In genomic region chr3:32249184-32249782, GRCh38 we compare ENCODE assay signal across 11 cellular contexts. TPM values are rescaled to one million over a fixed set of nuclear protein-coding genes. Genes with fewer than 3 reads are reported as not detected.
DNase-seq lines count a peak whose midpoint lies in the region; ATAC-seq and TF ChIP-seq lines count a peak whose summit lies in the region.
"Had no signal": no experiment of that assay in that cellular context is flagged by ENCODE, and none has a peak within 500 bp of the region (broad histone marks: within the 10 kb centered on the region; RNA-seq: fewer than 3 reads in every experiment).

No MANE protein-coding gene starts in this region.

- peaks cover 3% of the 10 kb centered on the region for H3K36me3 Mint-ChIP-seq in activated T-helper 1 cell treated with anti-CD3 and anti-CD28 coated beads, Interleukin-12 subunit alpha, Interleukin-12 subunit beta, Interleukin-2, Interleukin-4 antibody, amounts not matched to agents 30 ng/mL and 10 ng/mL and 1 ng/mL, durations not matched to agents 14 hours and 24 hours and 36 hours (ENCODE audit: low read depth)
- peaks cover 3% of the 10 kb centered on the region for H3K36me3 Mint-ChIP-seq in glutamatergic neuron (ENCODE audit: unreplicated experiment)
- H3K36me3 Mint-ChIP-seq: brain had no signal

- H3K4me3 ChIP-seq in AG09309 (ENCODE audit: control insufficient read depth, low read depth, low read length) = no peak overlapping the region

- intact Hi-C loops in activated T-helper 1 cell treated with anti-CD3 and anti-CD28 coated beads, Interleukin-12 subunit alpha, Interleukin-12 subunit beta, Interleukin-2, Interleukin-4 antibody, amounts not matched to agents 30 ng/mL and 10 ng/mL and 1 ng/mL, durations not matched to agents 14 hours and 24 hours and 36 hours (cut with micrococcal nuclease) = loop anchor here (10.0 kb wide), 1 partner anchor 866 kb away; the partner anchor contains the start of gene CRTAP

- H3K4me1 Mint-ChIP-seq in activated T-helper 1 cell treated with anti-CD3 and anti-CD28 coated beads, Interleukin-12 subunit alpha, Interleukin-12 subunit beta, Interleukin-2, Interleukin-4 antibody, amounts not matched to agents 30 ng/mL and 10 ng/mL and 1 ng/mL, durations not matched to agents 14 hours and 24 hours and 36 hours (ENCODE audit: low read depth) = peaks cover 26% of the 10 kb centered on the region
- H3K4me1 Mint-ChIP-seq in glutamatergic neuron (ENCODE audit: low read depth, unreplicated experiment) = no peaks in the 10 kb centered on the region
- H3K4me1 Mint-ChIP-seq: brain had no signal

- no peak overlapping the region for H3K4me3 Mint-ChIP-seq in activated T-helper 1 cell treated with anti-CD3 and anti-CD28 coated beads, Interleukin-12 subunit alpha, Interleukin-12 subunit beta, Interleukin-2, Interleukin-4 antibody, amounts not matched to agents 30 ng/mL and 10 ng/mL and 1 ng/mL, durations not matched to agents 14 hours and 24 hours and 36 hours
- H3K4me3 Mint-ChIP-seq in glutamatergic neuron (ENCODE audit: unreplicated experiment) = no peak overlapping the region
- H3K4me3 Mint-ChIP-seq: brain had no signal

- peak overlapping the region; percentile 47 for H3K27ac Mint-ChIP-seq in activated T-helper 1 cell treated with anti-CD3 and anti-CD28 coated beads, Interleukin-12 subunit alpha, Interleukin-12 subunit beta, Interleukin-2, Interleukin-4 antibody, amounts not matched to agents 30 ng/mL and 10 ng/mL and 1 ng/mL, durations not matched to agents 14 hours and 24 hours and 36 hours
- no peak overlapping the region for H3K27ac Mint-ChIP-seq in glutamatergic neuron (ENCODE audit: unreplicated experiment)
- H3K27ac Mint-ChIP-seq: brain had no signal

- peaks cover 3% of the 10 kb centered on the region for H3K9me3 Mint-ChIP-seq in activated T-helper 1 cell treated with anti-CD3 and anti-CD28 coated beads, Interleukin-12 subunit alpha, Interleukin-12 subunit beta, Interleukin-2, Interleukin-4 antibody, amounts not matched to agents 30 ng/mL and 10 ng/mL and 1 ng/mL, durations not matched to agents 14 hours and 24 hours and 36 hours
- H3K9me3 Mint-ChIP-seq in glutamatergic neuron (ENCODE audit: unreplicated experiment) = no peaks in the 10 kb centered on the region

- TF ChIP-seq CTCF in AG09309 (IDR thresholded peaks at IDR 0.05; ENCODE audit: control insufficient read depth, insufficient read depth, low read depth, low read length, missing control alignments) = no peak
- TF ChIP-seq CTCF in glutamatergic neuron (IDR thresholded peaks at IDR 0.05; ENCODE audit: partially characterized antibody, unreplicated experiment) = no peak

- ATAC-seq in HG02970 (IDR thresholded peaks at IDR 0.05; ENCODE audit: low FRiP score, unreplicated experiment) = no peak

- no peak for TF ChIP-seq RAD21 in Ishikawa (IDR thresholded peaks at IDR 0.05; ENCODE audit: low read depth)

- DNase-seq in AG09309 (ENCODE audit: low read depth) = peak; percentile 85
- DNase-seq in activated T-helper 1 cell treated with anti-CD3 and anti-CD28 coated beads, Interleukin-12 subunit alpha, Interleukin-12 subunit beta, Interleukin-2, Interleukin-4 antibody, amounts not matched to agents 30 ng/mL and 10 ng/mL and 1 ng/mL, durations not matched to agents 14 hours and 24 hours and 36 hours (ENCODE audit: low spot score) = no peak
- peak; percentile 47 for DNase-seq in hepatic stellate cell (ENCODE audit: low spot score)
- DNase-seq in NCI-H524 (lab: John Stamatoyannopoulos, UW) = no peak
- no peak for DNase-seq in glutamatergic neuron
- DNase-seq in stimulated activated CD4-positive, alpha-beta T cell treated with anti-CD3 and anti-CD28 coated beads, Interleukin-4, amount 100 ng/mL, for 1 hour = no peak
- DNase-seq: NCI-H1930; stimulated activated naive CD4-positive, alpha-beta T cell had no signal

- no peaks in the 10 kb centered on the region for H3K27me3 Mint-ChIP-seq in activated T-helper 1 cell treated with anti-CD3 and anti-CD28 coated beads, Interleukin-12 subunit alpha, Interleukin-12 subunit beta, Interleukin-2, Interleukin-4 antibody, amounts not matched to agents 30 ng/mL and 10 ng/mL and 1 ng/mL, durations not matched to agents 14 hours and 24 hours and 36 hours (ENCODE audit: insufficient read depth)
- H3K27me3 Mint-ChIP-seq in glutamatergic neuron (ENCODE audit: unreplicated experiment) = no peaks in the 10 kb centered on the region

- no peak for TF ChIP-seq EP300 in Ishikawa (IDR thresholded peaks at IDR 0.05; ENCODE audit: borderline replicate concordance)

TF ChIP-seq in Ishikawa, 13 proteins besides CTCF, POLR2A, EP300 and RAD21:
- TF ChIP-seq CEBPB (IDR thresholded peaks at IDR 0.05) (peak; percentile 56), USF1 (IDR thresholded peaks at IDR 0.05) (no peak)

RNA-seq across cellular contexts. Expression of gene CMTM8, which starts 10.8 kb away (rescaled TPM):
- total RNA-seq in activated T-helper 1 cell treated with anti-CD3 and anti-CD28 coated beads, Interleukin-12 subunit alpha, Interleukin-12 subunit beta, Interleukin-2, Interleukin-4 antibody, amounts not matched to agents 30 ng/mL and 10 ng/mL and 1 ng/mL, durations not matched to agents 14 hours and 24 hours and 36 hours = 5.0 and 5.7 TPM in 2 replicates
- total RNA-seq in glutamatergic neuron (ENCODE audit: unreplicated experiment) = not detected

Comparison
In these comparisons a context has a peak if more than half of its experiments do, and no peak if none do; other contexts are left out.
1. DNase-seq: peak in AG09309 (single experiment) and hepatic stellate cell (single experiment); none in activated T-helper 1 cell treated with anti-CD3 and anti-CD28 coated beads, Interleukin-12 subunit alpha, Interleukin-12 subunit beta, Interleukin-2, Interleukin-4 antibody, amounts not matched to agents 30 ng/mL and 10 ng/mL and 1 ng/mL, durations not matched to agents 14 hours and 24 hours and 36 hours (single experiment), NCI-H524 (0 of 2), glutamatergic neuron (single experiment) and stimulated activated CD4-positive, alpha-beta T cell treated with anti-CD3 and anti-CD28 coated beads, Interleukin-4, amount 100 ng/mL, for 1 hour (single experiment).